Comparison of ENCODE assay signal across 21 cellular contexts in genomic region chr7:123502216-123502615, GRCh38. TPM values are rescaled to one million over a fixed set of nuclear protein-coding genes. Genes with fewer than 3 reads are reported as not detected.
"Had no signal": no experiment of that assay in that cellular context is flagged by ENCODE, and none has a peak within 500 bp of the region (broad histone marks: within the 10 kb centered on the region; RNA-seq: fewer than 3 reads in every experiment).

No MANE protein-coding gene starts in this region.

- FAIRE-seq: bronchial epithelial cell had no signal

- H3K27me3 ChIP-seq: sigmoid colon, upper lobe of left lung had no signal

- ATAC-seq: activated CD4-positive, CD25-positive, alpha-beta regulatory T cell treated with anti-CD3 and anti-CD28 coated beads, Interleukin-2, amount 50 U/mL, for 24 hours; activated T-cell treated with anti-CD3 and anti-CD28 coated beads, Interleukin-2, amount 50 U/mL, for 72 hours; stimulated activated naive B cell treated with anti-CD40 and anti-IgM and Interleukin-4, amounts not matched to agents 10 μg/mL and 1 μg/mL and 100 μg/mL, for 72 hours had no signal

- H3K9me3 ChIP-seq: upper lobe of left lung had no signal

- H3K36me3 ChIP-seq: left ventricle myocardium inferior, sigmoid colon, thoracic aorta, upper lobe of left lung had no signal

- H3K27ac ChIP-seq: coronary artery, left ventricle myocardium inferior, sigmoid colon, thoracic aorta, upper lobe of left lung had no signal

- H3K4me3 ChIP-seq: coronary artery, left ventricle myocardium inferior, sigmoid colon, thoracic aorta, upper lobe of left lung had no signal

- DNase-seq: activated CD4-positive, alpha-beta memory T cell treated with anti-CD3 and anti-CD28 coated beads, Interleukin-2, amount 10 ng/mL, durations not matched to agents 7 days and 5 days; activated CD4-positive, alpha-beta T cell treated with anti-CD3 and anti-CD28 coated beads, Interleukin-2, amount 10 ng/mL, durations not matched to agents 24 days and 14 days; activated effector memory CD4-positive, alpha-beta T cell treated with Interleukin-2 at 50 U/mL for 16 hours; activated naive CD4-positive, alpha-beta T cell treated with anti-CD3 and anti-CD28 coated beads for 36 hours; activated naive CD8-positive, alpha-beta T cell treated with anti-CD3 and anti-CD28 coated beads, Interleukin-2, amount 10 ng/mL, durations not matched to agents 7 days and 5 days; activated T-cell treated with anti-CD3 and anti-CD28 coated beads, Interleukin-2, amount 50 U/mL, for 72 hours; amniotic stem cell; cerebellar nuclear complex; kidney glomerular epithelial cell; left ventricle myocardium inferior; retina; sigmoid colon; stimulated activated CD4-positive, alpha-beta T cell treated with anti-CD3 and anti-CD28 coated beads, Interleukin-2, amount 100 ng/mL, for 48 hours; stimulated activated CD8-positive, alpha-beta memory T cell treated with anti-CD3 and anti-CD28 coated beads, Interleukin-4, amount 100 ng/mL, for 48 hours; stimulated activated naive B cell treated with anti-CD40 and anti-IgM and Interleukin-4, amounts not matched to agents 10 μg/mL and 1 μg/mL and 100 μg/mL, for 72 hours; upper lobe of left lung had no signal

- H3K4me1 ChIP-seq: left ventricle myocardium inferior, sigmoid colon, upper lobe of left lung had no signal

RNA-seq across cellular contexts. Expression of gene IQUB, which starts 32.2 kb away (rescaled TPM):
- total RNA-seq: activated CD4-positive, alpha-beta memory T cell treated with anti-CD3 and anti-CD28 coated beads, Interleukin-2, amount 10 ng/mL, durations not matched to agents 7 days and 5 days; activated CD4-positive, alpha-beta T cell treated with anti-CD3 and anti-CD28 coated beads, Interleukin-2, amount 10 ng/mL, durations not matched to agents 24 days and 14 days; activated naive CD8-positive, alpha-beta T cell treated with anti-CD3 and anti-CD28 coated beads, Interleukin-2, amount 10 ng/mL, durations not matched to agents 7 days and 5 days; bronchial epithelial cell; T-helper 2 cell treated with Interferon-gamma antibody and Interleukin-4, amounts not matched to agents 100 ng/mL and 5 ng/mL, for 36 hours had no signal
